In the genomic region with DNA sequence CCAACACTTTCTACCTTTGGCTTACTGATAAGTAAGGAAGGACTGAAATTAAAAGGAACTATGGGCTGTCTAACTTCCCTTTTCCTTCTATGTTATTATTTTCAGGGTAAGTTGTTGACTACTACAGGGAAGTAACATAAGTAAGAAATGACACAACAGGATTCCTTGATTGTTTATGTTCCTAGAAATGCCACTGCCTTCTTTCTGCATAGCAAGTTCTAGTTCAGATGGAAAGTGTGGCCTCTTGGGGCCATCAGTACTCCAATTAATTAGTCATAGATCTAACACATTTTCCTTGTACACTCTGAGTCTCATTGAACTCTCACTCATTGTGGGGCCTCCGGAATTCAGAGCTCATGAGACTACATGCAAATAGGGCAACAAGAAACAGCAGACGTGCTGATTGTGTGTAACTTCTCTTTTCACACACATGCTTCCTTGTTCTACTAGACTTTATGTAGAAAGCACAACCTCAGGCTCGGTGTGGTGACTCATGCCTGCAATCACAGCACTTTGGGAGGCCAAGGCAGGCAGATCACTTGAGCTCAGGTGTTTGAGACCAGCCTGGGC, we compare ENCODE assay signal across 8 cellular contexts. TPM values are rescaled to one million over a fixed set of nuclear protein-coding genes. Genes with fewer than 3 reads are reported as not detected.
DNase-seq lines count a peak whose midpoint lies in the region; ATAC-seq and TF ChIP-seq lines count a peak whose summit lies in the region.

No MANE protein-coding gene starts in this region.

- H3K4me3 Mint-ChIP-seq in stimulated activated naive B cell treated with anti-CD40 and anti-IgM and Interleukin-4, amounts not matched to agents 10 μg/mL and 1 μg/mL and 100 μg/mL, for 72 hours, result no peak overlapping the region
- H3K4me3 Mint-ChIP-seq in progenitor cell of endocrine pancreas (ENCODE audit: low read depth) (no peak overlapping the region), chondrocyte (ENCODE audit: unreplicated experiment) (no peak overlapping the region)

- CTCF ChIA-PET in mammary epithelial cell (lab: Charles Lee; ENCODE audit: low non-redundant PET), result no interaction called here

- no peaks in the 10 kb centered on the region for H3K9me3 ChIP-seq in Loucy (ENCODE audit: insufficient read depth, low read depth, low read length)
- H3K9me3 ChIP-seq in mammary epithelial cell (replicated peaks; ENCODE audit: insufficient read depth, low read length), result no peaks in the 10 kb centered on the region

- no peaks in the 10 kb centered on the region for H3K9me2 ChIP-seq in Loucy (replicated peaks; ENCODE audit: low read depth, low read length)

- intact Hi-C loops in mammary epithelial cell (cut with micrococcal nuclease), result no loop called here

- DNase-seq in GM12864 (ENCODE audit: low read depth) (peak; percentile 56), mammary epithelial cell (peak; percentile 41), iPS-NIHi7 (ENCODE audit: extremely low spot score) (no peak), progenitor cell of endocrine pancreas (ENCODE audit: low spot score, unreplicated experiment) (no peak), chondrocyte (ENCODE audit: low spot score) (no peak)
- peak; percentile 5 for DNase-seq in stimulated activated naive B cell treated with anti-CD40 and anti-IgM and Interleukin-4, amounts not matched to agents 10 μg/mL and 1 μg/mL and 100 μg/mL, for 72 hours

- H3K9ac ChIP-seq in Loucy (ENCODE audit: low read depth, low read length, poor library complexity, severe bottlenecking) (no peak overlapping the region), mammary epithelial cell (ENCODE audit: insufficient read depth, low read length) (no peak overlapping the region)

- 65% methylated on average over 3 of the region's 3 CpGs for WGBS in mammary epithelial cell (ENCODE audit: low coverage, missing lambda C conversion rate)

- dilution Hi-C loops in mammary epithelial cell (cut with HindIII; ENCODE audit: low sequenced_read_pairs), result no loop called here

- H4K20me1 ChIP-seq in Loucy (ENCODE audit: insufficient read depth, low read length, poor library complexity, severe bottlenecking) (no peaks in the 10 kb centered on the region), mammary epithelial cell (ENCODE audit: insufficient read depth, low read length) (no peaks in the 10 kb centered on the region)

- ATAC-seq in GM21723 (IDR thresholded peaks at IDR 0.05; ENCODE audit: unreplicated experiment), result peak; percentile 90
- ATAC-seq in stimulated activated naive B cell treated with anti-CD40 and anti-IgM and Interleukin-4, amounts not matched to agents 10 μg/mL and 1 μg/mL and 100 μg/mL, for 72 hours (replicated peaks), result peak; percentile 87 to 91

- BruUV-seq in mammary epithelial cell (replicated peaks; lab: Mats Ljungman, UMichigan), result no TSS peak

- H3K4me2 ChIP-seq in Loucy (ENCODE audit: low read depth, low read length, poor library complexity, severe bottlenecking) (no peak overlapping the region), mammary epithelial cell (ENCODE audit: insufficient read depth, low read depth, low read length) (no peak overlapping the region)

- no peak for TF ChIP-seq CTCF in GM12864 (IDR thresholded peaks at IDR 0.05; ENCODE audit: low read depth, low read length, missing control alignments)
- no peak for TF ChIP-seq CTCF in Loucy (conservative IDR thresholded peaks at IDR 0.05; ENCODE audit: low read length)
- TF ChIP-seq CTCF in mammary epithelial cell (conservative IDR thresholded peaks at IDR 0.05 in 1 of 2, IDR thresholded peaks at IDR 0.05 in 1 of 2; ENCODE audit: extremely low read depth in 1 of 2, insufficient read depth in 1 of 2, low read depth in 1 of 2, low read length in 2 of 2), result no peak
- TF ChIP-seq CTCF in progenitor cell of endocrine pancreas (IDR thresholded peaks at IDR 0.05; ENCODE audit: unreplicated experiment), result no peak
- TF ChIP-seq CTCF in chondrocyte (IDR thresholded peaks at IDR 0.05), result no peak

- peaks cover 5 to 12% of the 10 kb centered on the region in 2 donors for H3K4me1 Mint-ChIP-seq in stimulated activated naive B cell treated with anti-CD40 and anti-IgM and Interleukin-4, amounts not matched to agents 10 μg/mL and 1 μg/mL and 100 μg/mL, for 72 hours
- peaks cover 9% of the 10 kb centered on the region for H3K4me1 Mint-ChIP-seq in progenitor cell of endocrine pancreas (ENCODE audit: low read depth)
- no peaks in the 10 kb centered on the region for H3K4me1 Mint-ChIP-seq in chondrocyte (ENCODE audit: low read depth)

- H3K4me1 ChIP-seq in Loucy (ENCODE audit: insufficient read depth, low read length, poor library complexity, severe bottlenecking) (peaks cover 9% of the 10 kb centered on the region), mammary epithelial cell (ENCODE audit: insufficient read depth, low read length) (peaks cover 6% of the 10 kb centered on the region)

- no peak overlapping the region for H3K4me3 ChIP-seq in GM12864 (ENCODE audit: low read depth, low read length)
- H3K4me3 ChIP-seq in Loucy (ENCODE audit: low read length, poor library complexity, severe bottlenecking), result no peak overlapping the region
- no peak overlapping the region for H3K4me3 ChIP-seq in mammary epithelial cell (replicated peaks in 1 of 3; ENCODE audit: insufficient read depth in 1 of 3, low read depth in 2 of 3, low read length in 3 of 3)

- no peaks in the 10 kb centered on the region for H3K36me3 Mint-ChIP-seq in stimulated activated naive B cell treated with anti-CD40 and anti-IgM and Interleukin-4, amounts not matched to agents 10 μg/mL and 1 μg/mL and 100 μg/mL, for 72 hours
- H3K36me3 Mint-ChIP-seq in progenitor cell of endocrine pancreas (ENCODE audit: insufficient read depth) (no peaks in the 10 kb centered on the region), chondrocyte (ENCODE audit: low read depth) (no peaks in the 10 kb centered on the region)

- H3K27ac ChIP-seq in mammary epithelial cell (ENCODE audit: insufficient read depth, low read depth, low read length), result no peak overlapping the region

- peak overlapping the region; percentile 11 for H3K27ac Mint-ChIP-seq in stimulated activated naive B cell treated with anti-CD40 and anti-IgM and Interleukin-4, amounts not matched to agents 10 μg/mL and 1 μg/mL and 100 μg/mL, for 72 hours
- H3K27ac Mint-ChIP-seq in progenitor cell of endocrine pancreas (no peak overlapping the region), chondrocyte (ENCODE audit: unreplicated experiment) (no peak overlapping the region)

- H3K27me3 ChIP-seq in Loucy (ENCODE audit: insufficient read depth, low read length, poor library complexity, severe bottlenecking) (no peaks in the 10 kb centered on the region), mammary epithelial cell (ENCODE audit: insufficient read depth, low read length) (no peaks in the 10 kb centered on the region)

- no peaks in the 10 kb centered on the region for H3K79me2 ChIP-seq in Loucy (ENCODE audit: insufficient read depth, low read length)
- no peaks in the 10 kb centered on the region for H3K79me2 ChIP-seq in mammary epithelial cell (ENCODE audit: insufficient read depth, low read length)

- H3K36me3 ChIP-seq in Loucy (ENCODE audit: insufficient read depth, low read length), result no peaks in the 10 kb centered on the region
- no peaks in the 10 kb centered on the region for H3K36me3 ChIP-seq in mammary epithelial cell (ENCODE audit: insufficient read depth, low read length)

- in situ Hi-C loops in mammary epithelial cell (cut with MboI; ENCODE audit: low sequenced_read_pairs in 2 of 2), result no loop called here

- H2AFZ ChIP-seq in Loucy (ENCODE audit: low read length), result peak overlapping the region; percentile 68
- H2AFZ ChIP-seq in mammary epithelial cell (ENCODE audit: low read depth, low read length), result peak overlapping the region; percentile 76

- H3F3A ChIP-seq in Loucy (ENCODE audit: low read depth), result no peaks in the 10 kb centered on the region

- H3K9me3 Mint-ChIP-seq in stimulated activated naive B cell treated with anti-CD40 and anti-IgM and Interleukin-4, amounts not matched to agents 10 μg/mL and 1 μg/mL and 100 μg/mL, for 72 hours, result no peaks in the 10 kb centered on the region
- H3K9me3 Mint-ChIP-seq in progenitor cell of endocrine pancreas (ENCODE audit: low read depth) (no peaks in the 10 kb centered on the region), chondrocyte (ENCODE audit: low read depth) (no peaks in the 10 kb centered on the region)

- H3K27me3 Mint-ChIP-seq in stimulated activated naive B cell treated with anti-CD40 and anti-IgM and Interleukin-4, amounts not matched to agents 10 μg/mL and 1 μg/mL and 100 μg/mL, for 72 hours, result peaks cover 5 to 6% of the 10 kb centered on the region in 2 donors
- peaks cover 3% of the 10 kb centered on the region for H3K27me3 Mint-ChIP-seq in progenitor cell of endocrine pancreas
- H3K27me3 Mint-ChIP-seq in chondrocyte (ENCODE audit: low read depth), result no peaks in the 10 kb centered on the region

RNA-seq across cellular contexts. Expression of a gene that starts 35.3 kb away (rescaled TPM):
- 10 to 100 TPM; 26.0 to 42.3 TPM for total RNA-seq in mammary epithelial cell
- polyA plus RNA-seq in mammary epithelial cell, result 37.6 TPM
- 30.9 TPM for polyA minus RNA-seq in mammary epithelial cell
- total RNA-seq in progenitor cell of endocrine pancreas, result 23.2 and 25.3 TPM in 2 replicates
- total RNA-seq in chondrocyte, result 18.9 to 24.4 TPM (median 20.6 TPM) in 3 replicates

RNA-seq across cellular contexts. Expression of a gene that starts 42.0 kb away (rescaled TPM):
- total RNA-seq in mammary epithelial cell, result 10 to 100 TPM; 84.1 to 93.5 TPM
- polyA plus RNA-seq in mammary epithelial cell, result 40.3 TPM
- polyA minus RNA-seq in mammary epithelial cell, result 71.5 TPM
- 98.1 and 101 TPM in 2 replicates for total RNA-seq in progenitor cell of endocrine pancreas
- total RNA-seq in chondrocyte, result 86.5 to 91.3 TPM (median 90.6 TPM) in 3 replicates

Comparison
In these comparisons a context has a peak if more than half of its experiments do, and no peak if none do; other contexts are left out.
1. DNase-seq: peak in GM12864 (single experiment), mammary epithelial cell (single experiment) and stimulated activated naive B cell treated with anti-CD40 and anti-IgM and Interleukin-4, amounts not matched to agents 10 μg/mL and 1 μg/mL and 100 μg/mL, for 72 hours (single experiment); none in iPS-NIHi7 (single experiment), progenitor cell of endocrine pancreas (single experiment) and chondrocyte (single experiment).